In genomic region chr21:45452696-45453307, GRCh38 we compare ENCODE assay signal across 24 cellular contexts.
"Had no signal": no experiment of that assay in that cellular context is flagged by ENCODE, and none has a peak within 500 bp of the region (broad histone marks: within the 10 kb centered on the region; RNA-seq: fewer than 3 reads in every experiment).

No MANE protein-coding gene starts in this region.

- H3K4me3 ChIP-seq: adrenal gland, ascending aorta, esophagus muscularis mucosa, sigmoid colon, smooth muscle cell, thoracic aorta, upper lobe of left lung had no signal

- H3K9me3 Mint-ChIP-seq: activated T-cell treated with anti-CD3 and anti-CD28 coated beads, Interleukin-2, amount 50 U/mL, for 4 hours; T-cell had no signal

- DNase-seq: activated B cell treated with CpG ODN at 0.5 μM for 24 hours; activated CD4-positive, alpha-beta T cell treated with anti-CD3 and anti-CD28 coated beads for 4 hours; activated CD4-positive, alpha-beta T cell treated with anti-CD3 and anti-CD28 coated beads, Interleukin-2, amount 50 U/mL, for 48 hours; activated CD8-positive, alpha-beta memory T cell treated with anti-CD3 and anti-CD28 coated beads, Interleukin-2, amount 50 U/mL, for 48 hours; activated naive CD4-positive, alpha-beta T cell; activated T-cell treated with anti-CD3 and anti-CD28 coated beads, Interleukin-2, amount 50 U/mL, for 4 hours; adrenal gland; central memory CD4-positive, alpha-beta T cell; effector memory CD4-positive, alpha-beta T cell; sigmoid colon; stimulated activated CD4-positive, alpha-beta T cell treated with anti-CD3 and anti-CD28 coated beads, Interleukin-15, amount 100 ng/mL, for 24 hours; stimulated activated naive CD4-positive, alpha-beta T cell; T-cell had no signal

- ATAC-seq: activated T-cell treated with anti-CD3 and anti-CD28 coated beads, Interleukin-2, amount 50 U/mL, for 4 hours; left cardiac atrium; T-cell had no signal

- H3K4me2 ChIP-seq: smooth muscle cell had no signal

- H3K27ac Mint-ChIP-seq: activated B cell treated with CpG ODN at 0.5 μM for 24 hours; activated naive CD8-positive, alpha-beta T cell; activated T-helper 2 cell treated with anti-CD3 and anti-CD28 coated beads, Interferon-gamma antibody, Interleukin-2, Interleukin-4, amounts not matched to agents 10 μg/mL and 5 μg/mL and 100 μg/mL, durations not matched to agents 14 hours and 24 hours and 36 hours had no signal

- H3K4me3 Mint-ChIP-seq: activated B cell treated with CpG ODN at 0.5 μM for 24 hours; activated naive CD8-positive, alpha-beta T cell; activated T-cell treated with anti-CD3 and anti-CD28 coated beads, Interleukin-2, amount 50 U/mL, for 4 hours; T-cell had no signal

- H3K27me3 ChIP-seq: adrenal gland, ascending aorta, sigmoid colon, upper lobe of left lung had no signal

- H3K36me3 ChIP-seq: adrenal gland, ascending aorta, sigmoid colon had no signal

- H3K27ac ChIP-seq: thoracic aorta had no signal

- H3K36me3 Mint-ChIP-seq: activated naive CD8-positive, alpha-beta T cell; T-cell had no signal

- FAIRE-seq: endothelial cell of umbilical vein, frontal cortex, islet of Langerhans had no signal

- H3K4me1 ChIP-seq: adrenal gland had no signal

- H3K9me3 ChIP-seq: adrenal gland, ascending aorta, esophagus muscularis mucosa, sigmoid colon, thoracic aorta, upper lobe of left lung had no signal

- H3K4me1 Mint-ChIP-seq: activated B cell treated with CpG ODN at 0.5 μM for 24 hours had no signal
